In the genomic region with DNA sequence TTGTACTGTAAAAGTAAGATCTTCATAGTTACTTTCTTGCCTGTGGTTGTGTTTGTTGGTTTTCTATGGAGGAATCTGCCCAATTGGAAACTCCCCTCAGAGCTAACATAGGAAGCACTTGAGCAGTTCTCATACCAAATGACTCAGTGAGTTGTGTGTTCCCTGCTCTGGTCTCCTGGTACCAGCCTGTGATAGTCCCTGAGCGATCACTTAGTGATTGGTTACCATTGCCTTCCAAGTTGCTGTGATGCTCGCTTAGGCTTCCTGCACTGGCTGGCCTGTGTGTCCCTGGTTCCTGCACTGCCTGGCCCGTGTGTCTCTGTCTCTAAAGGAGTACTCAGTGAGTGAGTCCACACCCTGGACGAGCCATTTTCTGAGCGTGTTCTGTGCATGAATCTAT, we compare ENCODE assay signal across 9 cellular contexts.
DNase-seq lines count a peak whose midpoint lies in the region; FAIRE-seq and TF ChIP-seq lines count a peak whose summit lies in the region.
"Had no signal": no experiment of that assay in that cellular context is flagged by ENCODE, and none has a peak within 500 bp of the region (broad histone marks: within the 10 kb centered on the region; RNA-seq: fewer than 3 reads in every experiment).

No MANE protein-coding gene starts in this region.

- H3K27ac Mint-ChIP-seq in activated naive CD4-positive, alpha-beta T cell treated with anti-CD3 and anti-CD28 coated beads, Interleukin-2, amount 10 ng/mL, durations not matched to agents 7 days and 5 days = peak overlapping the region; percentile 86

- peaks cover 46% of the 10 kb centered on the region for H3F3A ChIP-seq in SK-N-SH (replicated peaks; ENCODE audit: insufficient read depth)

- H3K9me2 ChIP-seq in SK-N-SH = no peaks in the 10 kb centered on the region

- H3K9ac ChIP-seq in SK-N-SH (peak overlapping the region; percentile 31), kidney (ENCODE audit: low read length in 2 of 2) (no peak overlapping the region)

- peaks cover 11 to 22% of the 10 kb centered on the region in 2 experiments for H3K4me1 ChIP-seq in SK-N-SH (ENCODE audit: control insufficient read depth in 1 of 2, insufficient read depth in 2 of 2, low read depth in 1 of 2, low read length in 1 of 2)
- peaks cover 0 to 3% of the 10 kb centered on the region in 2 donors for H3K4me1 ChIP-seq in kidney (ENCODE audit: control insufficient read depth in 1 of 2, insufficient read depth in 1 of 2, low read depth in 1 of 2, low read length in 2 of 2)

- H2AFZ ChIP-seq in SK-N-SH (ENCODE audit: low read depth) = no peak overlapping the region

- peak overlapping the region; percentile 24; the same call in 1 of the 2 replicates for H3K4me2 ChIP-seq in SK-N-SH

- H3K4me3 Mint-ChIP-seq in activated naive CD4-positive, alpha-beta T cell treated with anti-CD3 and anti-CD28 coated beads, Interleukin-2, amount 10 ng/mL, durations not matched to agents 7 days and 5 days = no peak overlapping the region

- intact Hi-C loops in kidney (cut with DNase I) = loop anchor here (10.0 kb wide), 1 partner anchor 416 kb away; no protein-coding TSS in a partner anchor

- no peak for TF ChIP-seq RAD21 in SK-N-SH (IDR thresholded peaks at IDR 0.05; ENCODE audit: low read length)

- peaks cover 38% of the 10 kb centered on the region for H4K20me1 ChIP-seq in SK-N-SH (ENCODE audit: insufficient read depth)

- H3K9me3 ChIP-seq in SK-N-SH (no peaks in the 10 kb centered on the region), kidney (ENCODE audit: control insufficient read depth in 1 of 2, low read length in 2 of 2) (no peaks in the 10 kb centered on the region)

- no peaks in the 10 kb centered on the region for H3K27me3 Mint-ChIP-seq in activated naive CD4-positive, alpha-beta T cell treated with anti-CD3 and anti-CD28 coated beads, Interleukin-2, amount 10 ng/mL, durations not matched to agents 7 days and 5 days
- H3K27me3 Mint-ChIP-seq: CD4-positive, CD25-positive, alpha-beta regulatory T cell had no signal

- H3K9me3 Mint-ChIP-seq in activated naive CD4-positive, alpha-beta T cell treated with anti-CD3 and anti-CD28 coated beads, Interleukin-2, amount 10 ng/mL, durations not matched to agents 7 days and 5 days = no peaks in the 10 kb centered on the region
- H3K9me3 Mint-ChIP-seq: CD4-positive, CD25-positive, alpha-beta regulatory T cell had no signal

- no peak overlapping the region for H3K4me3 ChIP-seq in SK-N-SH (ENCODE audit: low read depth in 2 of 2, low read length in 1 of 2)
- no peak overlapping the region for H3K4me3 ChIP-seq in fibroblast of the aortic adventitia (ENCODE audit: low read depth, low read length)
- no peak overlapping the region for H3K4me3 ChIP-seq in kidney (ENCODE audit: low read length in 2 of 2)

- peaks cover 60% of the 10 kb centered on the region for H3K4me1 Mint-ChIP-seq in activated naive CD4-positive, alpha-beta T cell treated with anti-CD3 and anti-CD28 coated beads, Interleukin-2, amount 10 ng/mL, durations not matched to agents 7 days and 5 days

- no peaks in the 10 kb centered on the region for H3K27me3 ChIP-seq in SK-N-SH (ENCODE audit: insufficient read depth)

- TF ChIP-seq EP300 in SK-N-SH (IDR thresholded peaks at IDR 0.05; ENCODE audit: borderline replicate concordance in 1 of 2, low read depth in 1 of 2, low read length in 1 of 2) = no peak

- CTCF ChIA-PET in activated naive CD4-positive, alpha-beta T cell treated with anti-CD3 and anti-CD28 coated beads, Interleukin-2, amount 10 ng/mL, durations not matched to agents 7 days and 5 days (lab: Charles Lee) = interaction anchor here (0.6 to 4.8 kb wide), 11 partner anchors 8 to 488 kb away, joined by 3 to 29 read pairs (median 5); a partner anchor contains a TSS
- CTCF ChIA-PET in SK-N-SH (lab: Yijun Ruan, JAX) = interaction anchor here (0.6 to 5.7 kb wide), 38 partner anchors 9 to 600 kb away, joined by 3 to 53 read pairs (median 6); no protein-coding TSS in a partner anchor

- 82% methylated on average over 4 of the region's 5 CpGs for WGBS in SK-N-SH (ENCODE audit: low lambda C conversion rate)

- H3K79me2 ChIP-seq in SK-N-SH (ENCODE audit: insufficient read depth) = peaks cover 75% of the 10 kb centered on the region

- peaks cover 68% of the 10 kb centered on the region for H3K36me3 Mint-ChIP-seq in activated naive CD4-positive, alpha-beta T cell treated with anti-CD3 and anti-CD28 coated beads, Interleukin-2, amount 10 ng/mL, durations not matched to agents 7 days and 5 days

- TF ChIP-seq CTCF in SK-N-SH (IDR thresholded peaks at IDR 0.05) = no peak
- no peak for TF ChIP-seq CTCF in fibroblast of the aortic adventitia (IDR thresholded peaks at IDR 0.05; ENCODE audit: insufficient read depth, low read length)
- TF ChIP-seq CTCF in kidney (IDR thresholded peaks at IDR 0.05; ENCODE audit: borderline replicate concordance, extremely low read depth, insufficient read depth) = no peak

- H3K36me3 ChIP-seq in SK-N-SH (replicated peaks in 1 of 2; ENCODE audit: control insufficient read depth in 1 of 2, insufficient read depth in 2 of 2, low read length in 1 of 2) (peaks cover 57 to 67% of the 10 kb centered on the region in 2 experiments), kidney (ENCODE audit: control insufficient read depth in 1 of 2, insufficient read depth in 2 of 2, low read length in 2 of 2) (peaks cover 2 to 23% of the 10 kb centered on the region in 2 donors)

- H3K27ac ChIP-seq in SK-N-SH (ENCODE audit: low read depth in 2 of 2, low read length in 1 of 2) = peak overlapping the region in 1 of 2 experiments; percentile 77; a peak in 2 of 4 replicates
- no peak overlapping the region for H3K27ac ChIP-seq in kidney (ENCODE audit: low read depth in 2 of 2, low read length in 2 of 2)

- DNase-seq in activated naive CD4-positive, alpha-beta T cell treated with anti-CD3 and anti-CD28 coated beads, Interleukin-2, amount 10 ng/mL, durations not matched to agents 7 days and 5 days = no peak
- no peak for DNase-seq in activated naive CD4-positive, alpha-beta T cell treated with anti-CD3 and anti-CD28 coated beads, Interleukin-2, amount 50 U/mL, for 16 hours
- DNase-seq in SK-N-SH (no peak), fibroblast of the aortic adventitia (ENCODE audit: low read depth) (peak; percentile 40), stromal cell of bone marrow (ENCODE audit: low read depth) (peak; percentile 59), NCI-H82 treated with DMSO at 0.1 percent for 48 hours (lab: John Stamatoyannopoulos, UW; ENCODE audit: unreplicated experiment) (no peak), kidney (no peak), C1 segment of cervical spinal cord (lab: John Stamatoyannopoulos, UW) (no peak)

- POLR2A ChIA-PET in SK-N-SH (lab: Yijun Ruan, JAX) = no interaction called here

- FAIRE-seq in kidney (lab: Jason Lieb, UNC) = no peak

TF ChIP-seq in SK-N-SH, 30 proteins besides CTCF, POLR2A, EP300 and RAD21:
- TF ChIP-seq MEF2A (IDR thresholded peaks at IDR 0.05; ENCODE audit: borderline replicate concordance, low read depth) (no peak), CHD2 (IDR thresholded peaks at IDR 0.05; ENCODE audit: low read length, partially characterized antibody) (no peak), YY1 (IDR thresholded peaks at IDR 0.05; ENCODE audit: low read depth) (no peak), GABPA (IDR thresholded peaks at IDR 0.05; ENCODE audit: low read depth) (no peak), SIN3A (IDR thresholded peaks at IDR 0.05; ENCODE audit: borderline replicate concordance, low read depth, low read length) (no peak), TAF1 (IDR thresholded peaks at IDR 0.05; ENCODE audit: borderline replicate concordance, low read depth, low read length) (no peak), ELF1 (IDR thresholded peaks at IDR 0.05) (no peak), RFX5 (IDR thresholded peaks at IDR 0.05; ENCODE audit: low read length) (no peak), JUND (IDR thresholded peaks at IDR 0.05) (no peak), EZH2phosphoT487 (IDR thresholded peaks at IDR 0.05; ENCODE audit: borderline replicate concordance, low read depth) (no peak), NFIC (IDR thresholded peaks at IDR 0.05; ENCODE audit: borderline replicate concordance) (no peak), FOXJ3 (CRISPR knock-in tag; IDR thresholded peaks at IDR 0.05) (no peak), FOSL2 (IDR thresholded peaks at IDR 0.05; ENCODE audit: borderline replicate concordance, low read depth) (no peak), MXI1 (IDR thresholded peaks at IDR 0.05; ENCODE audit: low read depth, low read length) (no peak)
- TF ChIP-seq, protein P1, sequence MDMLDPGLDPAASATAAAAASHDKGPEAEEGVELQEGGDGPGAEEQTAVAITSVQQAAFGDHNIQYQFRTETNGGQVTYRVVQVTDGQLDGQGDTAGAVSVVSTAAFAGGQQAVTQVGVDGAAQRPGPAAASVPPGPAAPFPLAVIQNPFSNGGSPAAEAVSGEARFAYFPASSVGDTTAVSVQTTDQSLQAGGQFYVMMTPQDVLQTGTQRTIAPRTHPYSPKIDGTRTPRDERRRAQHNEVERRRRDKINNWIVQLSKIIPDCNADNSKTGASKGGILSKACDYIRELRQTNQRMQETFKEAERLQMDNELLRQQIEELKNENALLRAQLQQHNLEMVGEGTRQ (IDR thresholded peaks at IDR 0.05; ENCODE audit: borderline replicate concordance, low read depth, low read length) = no peak

Comparison
In these comparisons a context has a peak if more than half of its experiments do, and no peak if none do; other contexts are left out.
1. DNase-seq: peak in fibroblast of the aortic adventitia (single experiment) and stromal cell of bone marrow (single experiment); none in activated naive CD4-positive, alpha-beta T cell treated with anti-CD3 and anti-CD28 coated beads, Interleukin-2, amount 10 ng/mL, durations not matched to agents 7 days and 5 days (single experiment), activated naive CD4-positive, alpha-beta T cell treated with anti-CD3 and anti-CD28 coated beads, Interleukin-2, amount 50 U/mL, for 16 hours (single experiment), SK-N-SH (single experiment), NCI-H82 treated with DMSO at 0.1 percent for 48 hours (single experiment), kidney (single experiment) and C1 segment of cervical spinal cord (0 of 14).